ENCODE assay signal across 1 cellular context in the genomic region with DNA sequence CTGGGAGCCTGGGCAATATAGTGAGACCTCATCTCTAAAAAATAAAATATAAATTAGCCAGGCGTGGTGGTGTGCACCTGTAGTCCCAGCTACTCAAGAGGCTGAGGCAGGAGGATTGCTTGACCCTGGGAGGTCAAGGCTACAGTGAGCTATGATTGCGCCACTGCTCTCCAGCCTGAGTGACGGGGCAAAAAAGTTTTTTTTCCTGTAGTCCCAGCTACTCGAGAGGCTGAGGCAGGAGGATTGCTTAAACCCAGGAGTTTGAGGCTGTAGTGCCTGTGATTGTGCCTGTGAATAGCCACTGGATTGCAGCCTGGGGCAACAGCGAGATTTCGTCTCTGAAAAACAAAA.
A peak's percentile ranks its signal among the peaks of the same experiment; 100 is the strongest.
TF ChIP-seq lines count a peak whose summit lies in the region.

No MANE protein-coding gene starts in this region.

TF ChIP-seq in HepG2, 621 proteins besides CTCF, POLR2A, EP300 and RAD21:
- TF ChIP-seq, protein P1, sequence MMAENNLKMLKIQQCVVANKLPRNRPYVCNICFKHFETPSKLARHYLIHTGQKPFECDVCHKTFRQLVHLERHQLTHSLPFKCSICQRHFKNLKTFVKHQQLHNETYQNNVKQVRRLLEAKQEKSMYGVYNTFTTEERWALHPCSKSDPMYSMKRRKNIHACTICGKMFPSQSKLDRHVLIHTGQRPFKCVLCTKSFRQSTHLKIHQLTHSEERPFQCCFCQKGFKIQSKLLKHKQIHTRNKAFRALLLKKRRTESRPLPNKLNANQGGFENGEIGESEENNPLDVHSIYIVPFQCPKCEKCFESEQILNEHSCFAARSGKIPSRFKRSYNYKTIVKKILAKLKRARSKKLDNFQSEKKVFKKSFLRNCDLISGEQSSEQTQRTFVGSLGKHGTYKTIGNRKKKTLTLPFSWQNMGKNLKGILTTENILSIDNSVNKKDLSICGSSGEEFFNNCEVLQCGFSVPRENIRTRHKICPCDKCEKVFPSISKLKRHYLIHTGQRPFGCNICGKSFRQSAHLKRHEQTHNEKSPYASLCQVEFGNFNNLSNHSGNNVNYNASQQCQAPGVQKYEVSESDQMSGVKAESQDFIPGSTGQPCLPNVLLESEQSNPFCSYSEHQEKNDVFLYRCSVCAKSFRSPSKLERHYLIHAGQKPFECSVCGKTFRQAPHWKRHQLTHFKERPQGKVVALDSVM (CRISPR knock-in tag; IDR thresholded peaks at IDR 0.05) = peak; percentile 61
- peak; percentile 54; the same call in 1 of the 2 replicates for TF ChIP-seq NR2F6 (IDR thresholded peaks at IDR 0.05)
- peak; percentile 63 for TF ChIP-seq NR2F6 (CRISPR knock-in tag; IDR thresholded peaks at IDR 0.05)
- peak; percentile 20; the same call in 1 of the 2 replicates for TF ChIP-seq CEBPB (IDR thresholded peaks at IDR 0.05; ENCODE audit: borderline replicate concordance, low read depth, low read length)
- TF ChIP-seq NR2F1 (CRISPR knock-in tag; IDR thresholded peaks at IDR 0.05) = peak; percentile 49 to 74; a peak in 3 of 4 replicates
- TF ChIP-seq, protein P2, sequence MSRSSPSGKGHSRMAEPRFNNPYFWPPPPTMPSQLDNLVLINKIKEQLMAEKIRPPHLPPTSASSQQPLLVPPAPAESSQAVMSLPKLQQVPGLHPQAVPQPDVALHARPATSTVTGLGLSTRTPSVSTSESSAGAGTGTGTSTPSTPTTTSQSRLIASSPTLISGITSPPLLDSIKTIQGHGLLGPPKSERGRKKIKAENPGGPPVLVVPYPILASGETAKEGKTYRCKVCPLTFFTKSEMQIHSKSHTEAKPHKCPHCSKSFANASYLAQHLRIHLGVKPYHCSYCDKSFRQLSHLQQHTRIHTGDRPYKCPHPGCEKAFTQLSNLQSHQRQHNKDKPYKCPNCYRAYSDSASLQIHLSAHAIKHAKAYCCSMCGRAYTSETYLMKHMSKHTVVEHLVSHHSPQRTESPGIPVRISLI (CRISPR knock-in tag; IDR thresholded peaks at IDR 0.05; ENCODE audit: borderline replicate concordance) = peak; percentile 19; the same call in 1 of the 2 replicates
